Comparison of ENCODE assay signal across 8 cellular contexts in the genomic region with DNA sequence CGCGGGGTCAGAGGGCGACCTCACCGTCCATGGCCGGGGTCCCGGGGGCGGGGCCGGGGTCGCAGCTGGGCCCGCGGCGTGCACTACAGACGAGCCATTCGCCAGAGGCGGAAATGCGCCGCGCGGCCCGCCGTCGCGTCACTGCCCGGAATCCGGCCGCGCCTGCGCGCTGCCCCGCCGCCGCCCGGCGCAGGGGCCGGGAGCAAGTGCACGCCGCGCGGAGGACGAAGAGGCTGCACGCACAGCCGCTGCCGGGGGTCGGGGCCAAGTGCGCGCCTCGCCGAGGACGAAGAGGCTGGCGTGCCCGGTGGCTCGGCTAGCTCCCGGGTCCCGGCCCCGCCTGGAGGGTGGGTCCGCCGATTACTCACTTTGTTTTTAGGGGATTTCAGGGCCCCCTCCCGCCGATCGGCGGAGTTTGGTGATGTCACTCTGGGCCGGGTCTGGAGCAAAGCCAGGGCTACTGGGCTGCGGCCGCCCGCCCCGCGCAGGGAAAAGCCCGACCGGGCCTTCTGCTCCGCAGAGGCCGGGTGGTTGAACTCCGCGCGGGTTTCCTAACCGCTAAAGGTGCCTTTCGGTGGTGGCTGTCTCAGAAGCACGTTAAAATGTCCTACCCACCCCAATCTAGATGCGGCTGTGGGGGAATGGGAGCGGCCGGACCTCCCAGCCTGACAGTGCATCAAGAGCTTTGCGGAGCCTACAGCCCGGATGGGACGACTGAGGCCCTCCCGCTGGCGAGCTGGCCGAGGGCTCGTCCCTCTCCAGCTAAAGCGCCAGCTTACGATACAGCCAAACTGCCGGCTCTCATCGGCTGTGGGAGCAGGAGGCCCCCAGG. TPM values are rescaled to one million over a fixed set of nuclear protein-coding genes. Genes with fewer than 3 reads are reported as not detected.
DNase-seq lines count a peak whose midpoint lies in the region; ATAC-seq and TF ChIP-seq lines count a peak whose summit lies in the region.

A gene (minus strand): TSS at position 115 of the 832 bp plus-strand sequence. CDS start 84 bp downstream, at position 31.

- DNase-seq in ELR (ENCODE audit: low read depth): peak; percentile 94
- peak; percentile 95 for DNase-seq in GM23338 (ENCODE audit: low spot score)
- DNase-seq in LHCN-M2 (ENCODE audit: low read depth): peak; percentile 86
- DNase-seq in SJCRH30: peak; percentile 90
- DNase-seq in activated gamma-delta T cell treated with anti-CD3 and anti-CD28 coated beads, Interleukin-2, amount 50 U/mL, for 16 hours (ENCODE audit: low read depth): peak; percentile 83
- DNase-seq in foreskin keratinocyte: peak; percentile 73 to 84
- DNase-seq in neuronal stem cell (ENCODE audit: low spot score): peak; percentile 89

- peak within 1 kb of the TSS; percentile 97 for H2AFZ ChIP-seq in GM23338
- peak within 1 kb of the TSS; percentile 95 for H2AFZ ChIP-seq in neuronal stem cell (ENCODE audit: low read length)

- no peaks in the 10 kb centered on the region; the same call in 1 of the 2 replicates for H4K20me1 ChIP-seq in GM23338 (replicated peaks; ENCODE audit: insufficient read depth)

- no CpG with 5 or more reads among the region's 91 CpGs for WGBS in neuronal stem cell (ENCODE audit: extremely low coverage in 2 of 2, insufficient read length in 2 of 2, insufficient replicate concordance in 1 of 2), 2 donors

- H2BK120ac ChIP-seq in neuronal stem cell (ENCODE audit: low read depth, low read length): peak within 1 kb of the TSS; percentile 61

- peak within 1 kb of the TSS; percentile 38 for H3K4ac ChIP-seq in neuronal stem cell (ENCODE audit: low read length)

- H3K4me1 ChIP-seq in GM23338 (ENCODE audit: insufficient read depth) (no peaks in the 10 kb centered on the region; the same call in 1 of the 2 replicates), SJCRH30 (peaks cover 4% of the 10 kb centered on the region; the same call in 1 of the 2 replicates), foreskin keratinocyte (no peaks in the 10 kb centered on the region), neuronal stem cell (ENCODE audit: control insufficient read depth in 2 of 2, insufficient read depth in 1 of 2, low read depth in 1 of 2, low read length in 2 of 2) (peaks cover 6 to 8% of the 10 kb centered on the region in 2 donors)

- H3K14ac ChIP-seq in neuronal stem cell (ENCODE audit: low read length): peak within 1 kb of the TSS; percentile 89

- H3K9ac ChIP-seq in neuronal stem cell (ENCODE audit: low read depth, low read length, poor library complexity): peak within 1 kb of the TSS; percentile 95

- no peaks in the 10 kb centered on the region for H3K9me3 Mint-ChIP-seq in GM23338

- TF ChIP-seq CTCF in GM23338 (conservative IDR thresholded peaks at IDR 0.05; ENCODE audit: low read depth in 2 of 2) (no peak), foreskin keratinocyte (conservative IDR thresholded peaks at IDR 0.05) (peak; percentile 5), subcutaneous adipose tissue (IDR thresholded peaks at IDR 0.05; ENCODE audit: low read depth) (no peak)

- H4K91ac ChIP-seq in neuronal stem cell (ENCODE audit: low read depth, low read length, poor library complexity): no peak within 1 kb of the TSS

- H3K27me3 ChIP-seq in GM23338 (ENCODE audit: insufficient read depth) (no peaks in the 10 kb centered on the region), SJCRH30 (no peaks in the 10 kb centered on the region), foreskin keratinocyte (no peaks in the 10 kb centered on the region), neuronal stem cell (ENCODE audit: control insufficient read depth in 3 of 3, insufficient read depth in 3 of 3, low read depth in 1 of 3, low read length in 3 of 3) (no peaks in the 10 kb centered on the region)

- peak within 1 kb of the TSS; percentile 85 for H3K23ac ChIP-seq in neuronal stem cell (ENCODE audit: low read depth, low read length, poor library complexity)

- peak within 1 kb of the TSS; percentile 98 for H3K4me2 ChIP-seq in GM23338
- peak within 1 kb of the TSS; percentile 96 for H3K4me2 ChIP-seq in neuronal stem cell (ENCODE audit: insufficient read depth, low read length, poor library complexity, severe bottlenecking)

- H2BK12ac ChIP-seq in neuronal stem cell (ENCODE audit: low read length): no peak within 1 kb of the TSS

- H3K27me3 Mint-ChIP-seq in GM23338 (ENCODE audit: insufficient read depth, low read depth, poor library complexity): peaks cover 7% of the 10 kb centered on the region

- H3K4me3 Mint-ChIP-seq in GM23338: peak within 1 kb of the TSS; percentile 87

- H3K36me3 ChIP-seq in GM23338 (ENCODE audit: insufficient read depth) (peaks cover 6% of the 10 kb centered on the region; the same call in 1 of the 2 replicates), SJCRH30 (peaks cover 28% of the 10 kb centered on the region), neuronal stem cell (replicated peaks in 1 of 2; ENCODE audit: control insufficient read depth in 2 of 2, insufficient read depth in 2 of 2, low read length in 2 of 2) (peaks cover 23 to 35% of the 10 kb centered on the region in 2 donors)

- H3K18ac ChIP-seq in neuronal stem cell (ENCODE audit: low read length): peak within 1 kb of the TSS; percentile 90

- peaks cover 7% of the 10 kb centered on the region for H3K4me1 Mint-ChIP-seq in GM23338

- H3K36me3 Mint-ChIP-seq in GM23338 (ENCODE audit: low read depth): peaks cover 29% of the 10 kb centered on the region

- H2BK5ac ChIP-seq in neuronal stem cell (ENCODE audit: low read length): peak within 1 kb of the TSS; percentile 98

- H2AK5ac ChIP-seq in neuronal stem cell (ENCODE audit: low read depth, low read length): peak within 1 kb of the TSS; percentile 90

- ATAC-seq in GM23338 (peak; percentile 90), foreskin keratinocyte (peak; percentile 84)

- H3K4me3 ChIP-seq in GM23338: peak within 1 kb of the TSS; percentile 95
- H3K4me3 ChIP-seq in SJCRH30: peak within 1 kb of the TSS; percentile 72
- peak within 1 kb of the TSS; percentile 88 to 96 for H3K4me3 ChIP-seq in neuronal stem cell (ENCODE audit: low read length in 2 of 2)

- H3K9me3 ChIP-seq in SJCRH30 (replicated peaks) (no peaks in the 10 kb centered on the region), neuronal stem cell (replicated peaks in 1 of 2; ENCODE audit: control insufficient read depth in 2 of 2, insufficient read depth in 1 of 2, low read depth in 1 of 2, low read length in 2 of 2) (peaks cover 0 to 2% of the 10 kb centered on the region in 2 donors)

- peak within 1 kb of the TSS; percentile 37 for H2BK15ac ChIP-seq in neuronal stem cell (ENCODE audit: low read length)

- peaks cover 14% of the 10 kb centered on the region for H3K79me2 ChIP-seq in GM23338 (replicated peaks; ENCODE audit: insufficient read depth)

- H3K79me1 ChIP-seq in neuronal stem cell (ENCODE audit: low read depth, low read length): peaks cover 6% of the 10 kb centered on the region

- no peak within 1 kb of the TSS for H4K8ac ChIP-seq in neuronal stem cell (ENCODE audit: low read depth, low read length)

- peak within 1 kb of the TSS; percentile 93 for H3K27ac Mint-ChIP-seq in GM23338

- no peaks in the 10 kb centered on the region for H3F3A ChIP-seq in GM23338 (replicated peaks; ENCODE audit: low read depth)

- H3K9me2 ChIP-seq in GM23338 (ENCODE audit: insufficient read depth): no peaks in the 10 kb centered on the region

- H3K27ac ChIP-seq in GM23338 (ENCODE audit: low read depth) (peak within 1 kb of the TSS; percentile 87), SJCRH30 (peak within 1 kb of the TSS; percentile 62), foreskin keratinocyte (peak within 1 kb of the TSS; percentile 72), neuronal stem cell (replicated peaks; ENCODE audit: low read length) (peak within 1 kb of the TSS; percentile 95)

TF ChIP-seq in GM23338, 12 proteins besides CTCF, POLR2A, EP300 and RAD21 (continues in another document):
- TF ChIP-seq CREB1 (CRISPR knock-in tag; IDR thresholded peaks at IDR 0.05; ENCODE audit: low read depth) (peak; percentile 71), ZNF114 (CRISPR knock-in tag; IDR thresholded peaks at IDR 0.05) (no peak), EZH2 (IDR thresholded peaks at IDR 0.05; ENCODE audit: low read depth, unreplicated experiment) (no peak), NANOG (IDR thresholded peaks at IDR 0.05; ENCODE audit: borderline replicate concordance) (no peak), JUNB (IDR thresholded peaks at IDR 0.05; ENCODE audit: unreplicated experiment) (peak; percentile 91), STAT1 (IDR thresholded peaks at IDR 0.05; ENCODE audit: unreplicated experiment) (no peak)

RNA-seq across cellular contexts. Expression of the gene that starts here (rescaled TPM):
- total RNA-seq in GM23338 (2014; rRNA removed; shearing (Covaris generic)): 17.0 and 22.8 TPM in 2 replicates
- polyA plus RNA-seq in GM23338 (2016; fragmentation: Nextera tagmentation; extraction: Ambion mirVana) (12.9 and 18.5 TPM in 2 replicates), foreskin keratinocyte (48.6 and 53.2 TPM in 2 replicates)
- total RNA-seq in LHCN-M2 (2014; rRNA removed) (26.5 and 34.0 TPM in 2 replicates), foreskin keratinocyte (41.9 and 50.4 TPM in 2 replicates), subcutaneous adipose tissue (10 to 100 TPM; 31.5 to 65.7 (median 34.6) TPM)
- polyA plus RNA-seq in LHCN-M2 (2012): 62.3 TPM
- total RNA-seq in SJCRH30 (2014; rRNA removed; shearing (Covaris generic)): 37.3 and 38.3 TPM in 2 replicates
- 26.0 TPM for polyA plus RNA-seq in neuronal stem cell (2013, experiment 1 of 2)
- polyA plus RNA-seq in neuronal stem cell (2013, experiment 2 of 2): 24.2 TPM

Comparison
In these comparisons a context has a peak if more than half of its experiments do, and no peak if none do; other contexts are left out.
1. Peak in every context shown above with its lines: DNase-seq, ATAC-seq, H3K4me3 ChIP-seq and H3K27ac ChIP-seq.